In the genomic region with DNA sequence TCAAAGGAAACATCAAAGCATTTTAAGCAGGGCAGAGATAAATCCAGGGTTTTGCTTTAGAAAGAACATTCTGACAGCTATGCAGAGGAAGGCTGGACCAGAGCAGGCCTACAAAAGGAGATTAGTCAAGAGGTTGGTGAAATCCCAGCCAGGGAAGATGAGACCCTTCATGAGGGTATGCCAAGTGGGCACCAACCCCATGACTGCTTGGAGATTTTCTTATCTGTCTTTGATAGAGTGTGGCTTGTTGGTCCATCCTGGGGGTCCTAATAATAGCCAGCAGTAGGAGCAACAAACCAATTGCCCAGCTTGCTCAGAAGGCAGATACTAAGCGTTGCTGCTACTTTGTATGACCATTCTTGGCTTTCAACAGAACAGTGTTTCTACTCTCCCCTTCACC, we compare ENCODE assay signal across 35 cellular contexts.
"Had no signal": no experiment of that assay in that cellular context is flagged by ENCODE, and none has a peak within 500 bp of the region (broad histone marks: within the 10 kb centered on the region; RNA-seq: fewer than 3 reads in every experiment).

No MANE protein-coding gene starts in this region.

- H3K27me3 ChIP-seq: MG63 had no signal

- H3K4me3 ChIP-seq: MG63 had no signal

- DNase-seq: Karpas-422, Kasumi-1, KBM-7, KG1, MG63, MM.1S, MV-4-11, NCI-H1048, NCI-H1092, NCI-H1092 treated with DMSO at 0.1 percent for 48 hours, NCI-H1105, NCI-H1105 treated with DMSO at 0.1 percent for 48 hours, NCI-H1417, NCI-H1417 treated with DMSO at 0.1 percent for 48 hours, NCI-H1436, NCI-H1436 treated with DMSO at 0.1 percent for 48 hours, NCI-H146, NCI-H1694, NCI-H1694 treated with DMSO at 0.1 percent for 48 hours, NCI-H187, NCI-H187 treated with DMSO at 0.1 percent for 48 hours, NCI-H1930, NCI-H2029, NCI-H2029 treated with DMSO at 0.1 percent for 48 hours, NCI-H2081, NCI-H2081 treated with DMSO at 0.1 percent for 48 hours, NCI-H2107, NCI-H2171, NCI-H2171 treated with DMSO at 0.1 percent for 48 hours, NCI-H2227 treated with DMSO at 0.1 percent for 48 hours, NCI-H226, NCI-H345, NCI-H446, NCI-H446 treated with DMSO at 0.1 percent for 48 hours had no signal

- H3K36me3 ChIP-seq: MG63 had no signal

- H3K27ac ChIP-seq: KMS-11 had no signal

- H3K9me3 ChIP-seq: MG63 had no signal
